ENCODE assay signal across 8 cellular contexts in the genomic region with DNA sequence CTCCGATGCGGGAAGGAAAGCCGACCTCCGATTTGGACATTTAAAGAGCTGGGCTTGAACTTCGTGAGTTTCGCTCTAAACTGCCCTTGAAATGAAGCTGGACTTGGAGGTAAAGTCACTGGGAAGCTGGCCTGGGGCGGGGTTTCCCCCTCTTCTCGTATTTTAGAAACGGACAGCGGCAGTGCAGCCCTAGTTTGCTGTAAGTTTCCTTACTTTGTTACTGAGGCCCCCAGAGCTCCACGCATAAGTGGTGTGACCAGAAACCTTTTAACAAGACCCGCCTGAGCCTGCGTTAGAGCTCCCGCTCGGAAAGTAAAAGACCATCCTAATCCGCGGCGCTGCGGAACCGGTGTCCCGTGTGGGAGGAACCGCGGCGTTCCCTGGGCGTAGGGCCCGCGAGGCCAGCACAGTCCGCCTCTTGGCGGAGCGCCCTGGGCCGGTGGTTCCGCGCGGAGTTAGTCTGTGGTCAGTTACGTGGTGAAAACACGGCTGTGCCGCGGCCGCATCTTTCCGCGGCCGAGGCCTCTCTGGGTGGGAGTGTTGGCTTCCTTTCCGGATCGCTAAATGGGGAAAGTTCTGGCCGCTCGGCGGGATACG. TPM values are rescaled to one million over a fixed set of nuclear protein-coding genes. Genes with fewer than 3 reads are reported as not detected.
DNase-seq lines count a peak whose midpoint lies in the region; ATAC-seq and TF ChIP-seq lines count a peak whose summit lies in the region.

No MANE protein-coding gene starts in this region.

- H3K4me3 ChIP-seq in thoracic aorta = peak overlapping the region; percentile 72

- CTCF ChIA-PET in HEK293T (lab: Yijun Ruan, JAX) = no interaction called here

- TF ChIP-seq CTCF in mesothelial cell of epicardium (IDR thresholded peaks at IDR 0.05; ENCODE audit: unreplicated experiment) (no peak), thoracic aorta (IDR thresholded peaks at IDR 0.05) (no peak)

- H3K4me3 Mint-ChIP-seq in mesothelial cell of epicardium = peak overlapping the region; percentile 84

- no peaks in the 10 kb centered on the region for H3K36me3 ChIP-seq in thoracic aorta

- no peaks in the 10 kb centered on the region for H3K9me3 ChIP-seq in thoracic aorta

- POLR2A ChIA-PET in HEK293T (lab: Yijun Ruan, JAX) = interaction anchor here (0.7 kb wide), 1 partner anchor 129 kb away, joined by 3 read pairs; no protein-coding TSS in a partner anchor

- no peaks in the 10 kb centered on the region for H3K27me3 Mint-ChIP-seq in mesothelial cell of epicardium (ENCODE audit: low read depth)

- H3K27me3 ChIP-seq in thoracic aorta (replicated peaks; ENCODE audit: insufficient read depth) = no peaks in the 10 kb centered on the region

- peaks cover 3% of the 10 kb centered on the region in 2 donors for H3K4me1 ChIP-seq in thoracic aorta (ENCODE audit: control insufficient read depth in 1 of 2, low read depth in 2 of 2)

- DNase-seq in EL (peak; percentile 42), KG1 (lab: John Stamatoyannopoulos, UW) (peak; percentile 51), epithelial cell of prostate (ENCODE audit: low read depth, low spot score) (no peak), mesothelial cell of epicardium (ENCODE audit: low spot score in 2 of 2, unreplicated experiment in 2 of 2) (peak in 1 of 2 experiments; percentile 37), thoracic aorta (ENCODE audit: low spot score) (no peak), HEK293T (ENCODE audit: extremely low spot score) (no peak)
- DNase-seq in activated CD4-positive, alpha-beta T cell treated with anti-CD3 and anti-CD28 coated beads, Interleukin-2, amount 50 U/mL, for 48 hours = peak; percentile 35 to 50

- H3K27ac Mint-ChIP-seq in mesothelial cell of epicardium = peak overlapping the region; percentile 93

- peaks cover 3% of the 10 kb centered on the region for H3K36me3 Mint-ChIP-seq in mesothelial cell of epicardium

- no peaks in the 10 kb centered on the region for H3K9me3 Mint-ChIP-seq in mesothelial cell of epicardium

- H3K4me1 Mint-ChIP-seq in mesothelial cell of epicardium = peaks cover 17% of the 10 kb centered on the region

- H3K27ac ChIP-seq in epithelial cell of prostate (peak overlapping the region; percentile 87), thoracic aorta (peak overlapping the region; percentile 22 to 57)

- peak; percentile 16 for ATAC-seq in thoracic aorta (ENCODE audit: insufficient number of reproducible peaks, low FRiP score, low read depth)
- no peak for ATAC-seq in GM18517 (IDR thresholded peaks at IDR 0.05; ENCODE audit: unreplicated experiment)

TF ChIP-seq in HEK293T, 16 proteins besides CTCF, POLR2A, EP300 and RAD21:
- TF ChIP-seq SUZ12 (IDR thresholded peaks at IDR 0.05) = no peak

RNA-seq across cellular contexts. Expression of gene B3GNT5, which starts 0.4 kb away (rescaled TPM):
- 28.8 to 29.1 TPM (median 29.1 TPM) in 3 replicates for total RNA-seq in mesothelial cell of epicardium
- total RNA-seq in thoracic aorta = 1 to 10 TPM; 3.1 to 7.5 TPM

Comparison
In these comparisons a context has a peak if more than half of its experiments do, and no peak if none do; other contexts are left out.
1. DNase-seq: peak in EL (single experiment), KG1 (single experiment) and activated CD4-positive, alpha-beta T cell treated with anti-CD3 and anti-CD28 coated beads, Interleukin-2, amount 50 U/mL, for 48 hours (2 of 2); none in epithelial cell of prostate (single experiment), thoracic aorta (single experiment) and HEK293T (single experiment).